15 cellular contexts compared by ENCODE assay signal in genomic region chr5:111225926-111226325, GRCh38. TPM values are rescaled to one million over a fixed set of nuclear protein-coding genes. Genes with fewer than 3 reads are reported as not detected.
DNase-seq lines count a peak whose midpoint lies in the region; ATAC-seq and TF ChIP-seq lines count a peak whose summit lies in the region.
"Had no signal": no experiment of that assay in that cellular context is flagged by ENCODE, and none has a peak within 500 bp of the region (broad histone marks: within the 10 kb centered on the region; RNA-seq: fewer than 3 reads in every experiment).

No MANE protein-coding gene starts in this region.

- intact Hi-C loops in natural killer cell (cut with micrococcal nuclease) = no loop called here

- peak; percentile 20 for ATAC-seq in GM21529 (IDR thresholded peaks at IDR 0.05; ENCODE audit: unreplicated experiment)
- peak; percentile 37 for ATAC-seq in T-helper 17 cell
- no peak for ATAC-seq in natural killer cell
- ATAC-seq: gastrocnemius medialis, left lung, PC-3 had no signal

- H3K4me1 ChIP-seq in HAP-1 = peaks cover 6% of the 10 kb centered on the region; the same call in 1 of the 2 replicates
- H3K4me1 ChIP-seq: gastrocnemius medialis, testis had no signal

- TF ChIP-seq CTCF in GM12865 (IDR thresholded peaks at IDR 0.05; ENCODE audit: insufficient read depth, low read depth, low read length, missing control alignments) = no peak
- TF ChIP-seq CTCF in natural killer cell (IDR thresholded peaks at IDR 0.05) = no peak

- H3K4me1 Mint-ChIP-seq in T-helper 17 cell = peaks cover 51% of the 10 kb centered on the region
- H3K4me1 Mint-ChIP-seq in natural killer cell = peaks cover 20 to 27% of the 10 kb centered on the region in 2 donors

- no peaks in the 10 kb centered on the region for H3K27me3 Mint-ChIP-seq in T-helper 17 cell
- H3K27me3 Mint-ChIP-seq in natural killer cell (ENCODE audit: low read depth in 2 of 2) = peaks cover 28 to 39% of the 10 kb centered on the region in 2 donors

- H3K4me3 Mint-ChIP-seq in T-helper 17 cell (peak overlapping the region; percentile 96), natural killer cell (peak overlapping the region; percentile 91)

- H3K36me3 Mint-ChIP-seq in T-helper 17 cell (ENCODE audit: low read depth) (no peaks in the 10 kb centered on the region), natural killer cell (no peaks in the 10 kb centered on the region)

- H3K27ac Mint-ChIP-seq in T-helper 17 cell = peak overlapping the region; percentile 100
- H3K27ac Mint-ChIP-seq in natural killer cell = no peak overlapping the region

- H3K36me3 ChIP-seq in HAP-1 (replicated peaks) = no peaks in the 10 kb centered on the region
- H3K36me3 ChIP-seq: gastrocnemius medialis, left lung had no signal

- in situ Hi-C loops in HAP-1 (cut with MboI; ENCODE audit: low sequenced_read_pairs) = no loop called here

- no peaks in the 10 kb centered on the region for H3K9me3 Mint-ChIP-seq in natural killer cell

- H3K4me3 ChIP-seq in GM12865 (ENCODE audit: low read depth, low read length) = peak overlapping the region; percentile 91
- H3K4me3 ChIP-seq in HAP-1 = no peak overlapping the region
- H3K4me3 ChIP-seq: gastrocnemius medialis, testis had no signal

- no peaks in the 10 kb centered on the region for H3K27me3 ChIP-seq in HAP-1 (ENCODE audit: low read depth)
- H3K27me3 ChIP-seq: testis had no signal

- DNase-seq in GM12865 (ENCODE audit: low read depth) (peak; percentile 60), T-helper 17 cell (no peak), natural killer cell (no peak), HAP-1 (ENCODE audit: low spot score in 2 of 2) (no peak), SW 1271 (lab: John Stamatoyannopoulos, UW) (no peak), COR-L47 (lab: John Stamatoyannopoulos, UW) (no peak)
- DNase-seq: dermis blood vessel endothelial cell; DMS53; gastrocnemius medialis; left lung; NCI-H146; PC-3; stimulated activated CD4-positive, alpha-beta T cell treated with anti-CD3 and anti-CD28 coated beads, Interleukin-4, amount 100 ng/mL, for 4 hours; testis had no signal

- H3K9me3 ChIP-seq in T-helper 17 cell (ENCODE audit: control insufficient read depth, low read length, poor library complexity, severe bottlenecking) (no peaks in the 10 kb centered on the region), HAP-1 (no peaks in the 10 kb centered on the region)
- H3K9me3 ChIP-seq: gastrocnemius medialis, left lung, testis had no signal

RNA-seq across cellular contexts. Expression of gene CAMK4, which starts 1.7 kb away (rescaled TPM):
- total RNA-seq in T-helper 17 cell (100 to 1,000 TPM; 139 to 163 TPM), natural killer cell (1 to 10 TPM in 2 of 3 donors, under 1 TPM in 1; 0.80 to 7.9 (median 7.2) TPM)

Comparison
In these comparisons a context has a peak if more than half of its experiments do, and no peak if none do; other contexts are left out.
1. ATAC-seq: peak in GM21529 (single experiment) and T-helper 17 cell (single experiment); none in natural killer cell (0 of 3).
2. RNA of gene CAMK4, which starts 1.7 kb away (total RNA-seq): 139 to 163 TPM in T-helper 17 cell; 0.80 to 7.9 TPM in natural killer cell; every median in the first group is over 10 times any median in the second.